ENCODE assay signal across 16 cellular contexts in the genomic region with DNA sequence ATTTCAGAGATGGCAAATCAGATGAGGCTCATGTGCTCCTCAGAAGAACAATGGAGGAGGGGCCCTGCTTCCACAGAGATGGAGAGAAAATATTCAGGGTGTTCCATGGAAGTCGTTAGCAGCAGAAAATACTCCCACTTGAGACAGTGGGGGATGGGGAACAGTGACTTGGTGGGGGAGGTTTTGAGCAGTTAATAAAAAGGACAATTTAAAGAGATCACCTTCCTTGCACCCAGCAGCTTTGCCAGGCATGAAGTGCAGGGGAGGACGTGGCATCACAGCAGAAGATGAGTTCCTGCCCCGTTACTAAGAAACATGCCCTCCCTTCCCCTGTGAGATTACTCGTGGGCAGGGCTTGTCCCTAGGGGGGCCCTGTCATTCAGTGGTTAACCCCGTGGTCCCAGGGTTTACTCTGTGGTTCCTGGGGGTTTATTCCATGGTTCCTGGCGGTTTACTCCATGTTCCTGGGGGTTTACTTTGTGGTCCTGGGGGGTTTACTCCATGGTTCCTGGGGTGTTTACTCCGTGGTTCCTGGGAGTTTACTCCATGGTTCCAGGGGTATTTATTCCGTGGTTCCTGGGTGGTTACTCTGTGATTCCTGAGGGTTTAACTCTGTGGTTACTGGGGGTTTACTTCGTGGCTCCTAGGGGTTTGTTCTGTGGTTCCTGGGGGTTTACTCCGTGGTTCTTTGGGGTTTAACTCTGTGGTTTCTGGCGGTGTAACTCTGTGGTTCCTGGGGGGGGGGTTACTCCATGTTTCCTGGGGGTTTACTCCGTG. TPM values are rescaled to one million over a fixed set of nuclear protein-coding genes. Genes with fewer than 3 reads are reported as not detected.
DNase-seq lines count a peak whose midpoint lies in the region; ATAC-seq and TF ChIP-seq lines count a peak whose summit lies in the region.
"Had no signal": no experiment of that assay in that cellular context is flagged by ENCODE, and none has a peak within 500 bp of the region (broad histone marks: within the 10 kb centered on the region; RNA-seq: fewer than 3 reads in every experiment).

No MANE protein-coding gene starts in this region.

- no peak overlapping the region for H3K4me3 Mint-ChIP-seq in activated naive CD8-positive, alpha-beta T cell treated with anti-CD3 and anti-CD28 coated beads for 36 hours
- H3K4me3 Mint-ChIP-seq in activated naive CD8-positive, alpha-beta T cell treated with anti-CD3 and anti-CD28 coated beads, Interleukin-2, amount 50 U/mL, for 24 hours, result no peak overlapping the region
- H3K4me3 Mint-ChIP-seq in T-helper 17 cell, result no peak overlapping the region
- H3K4me3 Mint-ChIP-seq in effector memory CD8-positive, alpha-beta T cell, result no peak overlapping the region
- H3K4me3 Mint-ChIP-seq in stimulated activated naive CD8-positive, alpha-beta T cell treated with anti-CD3 and anti-CD28 coated beads, Interleukin-15, amount 100 ng/mL, for 72 hours, result no peak overlapping the region
- no peak overlapping the region for H3K4me3 Mint-ChIP-seq in chondrocyte (ENCODE audit: unreplicated experiment)
- no peak overlapping the region for H3K4me3 Mint-ChIP-seq in stimulated activated memory B cell treated with anti-CD40 and anti-IgM and Interleukin-4, amounts not matched to agents 10 μg/mL and 1 μg/mL and 100 μg/mL, for 72 hours
- H3K4me3 Mint-ChIP-seq: CD4-positive, alpha-beta T cell had no signal

- no peaks in the 10 kb centered on the region for H3K9me3 ChIP-seq in T-helper 17 cell (ENCODE audit: control insufficient read depth, low read length, poor library complexity, severe bottlenecking)

- peak overlapping the region; percentile 34 for H3K27ac Mint-ChIP-seq in activated naive CD8-positive, alpha-beta T cell treated with anti-CD3 and anti-CD28 coated beads for 36 hours
- H3K27ac Mint-ChIP-seq in activated naive CD8-positive, alpha-beta T cell treated with anti-CD3 and anti-CD28 coated beads, Interleukin-2, amount 50 U/mL, for 24 hours, result no peak overlapping the region
- H3K27ac Mint-ChIP-seq in T-helper 17 cell (peak overlapping the region; percentile 6), chondrocyte (ENCODE audit: unreplicated experiment) (no peak overlapping the region)
- peak overlapping the region; percentile 76 to 79 for H3K27ac Mint-ChIP-seq in effector memory CD8-positive, alpha-beta T cell
- H3K27ac Mint-ChIP-seq in stimulated activated naive CD8-positive, alpha-beta T cell treated with anti-CD3 and anti-CD28 coated beads, Interleukin-15, amount 100 ng/mL, for 72 hours, result peak overlapping the region; percentile 21 to 54
- no peak overlapping the region for H3K27ac Mint-ChIP-seq in stimulated activated memory B cell treated with anti-CD40 and anti-IgM and Interleukin-4, amounts not matched to agents 10 μg/mL and 1 μg/mL and 100 μg/mL, for 72 hours
- H3K27ac Mint-ChIP-seq: CD4-positive, alpha-beta T cell had no signal

- no peak for DNase-seq in activated naive CD8-positive, alpha-beta T cell treated with anti-CD3 and anti-CD28 coated beads for 36 hours
- DNase-seq in activated naive CD8-positive, alpha-beta T cell treated with anti-CD3 and anti-CD28 coated beads, Interleukin-2, amount 50 U/mL, for 24 hours, result no peak
- DNase-seq in T-helper 17 cell (no peak), chondrocyte (ENCODE audit: low spot score) (no peak)
- no peak for DNase-seq in effector memory CD8-positive, alpha-beta T cell
- peak in 1 of 2 donors; percentile 42 for DNase-seq in stimulated activated naive CD8-positive, alpha-beta T cell treated with anti-CD3 and anti-CD28 coated beads, Interleukin-15, amount 100 ng/mL, for 72 hours
- DNase-seq: ACHN; C1 segment of cervical spinal cord; Calu3; CD4-positive, alpha-beta T cell; DMS 273 treated with DMSO at 0.1 percent for 48 hours; GM23248 had no signal

- H3K27me3 Mint-ChIP-seq in activated naive CD8-positive, alpha-beta T cell treated with anti-CD3 and anti-CD28 coated beads for 36 hours, result no peaks in the 10 kb centered on the region
- H3K27me3 Mint-ChIP-seq in activated naive CD8-positive, alpha-beta T cell treated with anti-CD3 and anti-CD28 coated beads, Interleukin-2, amount 50 U/mL, for 24 hours, result no peaks in the 10 kb centered on the region
- no peaks in the 10 kb centered on the region for H3K27me3 Mint-ChIP-seq in T-helper 17 cell
- no peaks in the 10 kb centered on the region for H3K27me3 Mint-ChIP-seq in effector memory CD8-positive, alpha-beta T cell
- H3K27me3 Mint-ChIP-seq in stimulated activated naive CD8-positive, alpha-beta T cell treated with anti-CD3 and anti-CD28 coated beads, Interleukin-15, amount 100 ng/mL, for 72 hours, result no peaks in the 10 kb centered on the region
- no peaks in the 10 kb centered on the region for H3K27me3 Mint-ChIP-seq in chondrocyte (ENCODE audit: low read depth)
- H3K27me3 Mint-ChIP-seq in stimulated activated memory B cell treated with anti-CD40 and anti-IgM and Interleukin-4, amounts not matched to agents 10 μg/mL and 1 μg/mL and 100 μg/mL, for 72 hours, result peaks cover 17% of the 10 kb centered on the region
- H3K27me3 Mint-ChIP-seq: CD4-positive, alpha-beta T cell had no signal

- peaks cover 2% of the 10 kb centered on the region for H3K4me1 Mint-ChIP-seq in activated naive CD8-positive, alpha-beta T cell treated with anti-CD3 and anti-CD28 coated beads for 36 hours
- H3K4me1 Mint-ChIP-seq in activated naive CD8-positive, alpha-beta T cell treated with anti-CD3 and anti-CD28 coated beads, Interleukin-2, amount 50 U/mL, for 24 hours, result no peaks in the 10 kb centered on the region
- peaks cover 2% of the 10 kb centered on the region for H3K4me1 Mint-ChIP-seq in T-helper 17 cell
- H3K4me1 Mint-ChIP-seq in effector memory CD8-positive, alpha-beta T cell (ENCODE audit: low read depth in 2 of 2), result peaks cover 5 to 9% of the 10 kb centered on the region in 2 donors
- peaks cover 11% of the 10 kb centered on the region for H3K4me1 Mint-ChIP-seq in stimulated activated naive CD8-positive, alpha-beta T cell treated with anti-CD3 and anti-CD28 coated beads, Interleukin-15, amount 100 ng/mL, for 72 hours
- H3K4me1 Mint-ChIP-seq in chondrocyte (ENCODE audit: low read depth), result peaks cover 1% of the 10 kb centered on the region
- no peaks in the 10 kb centered on the region for H3K4me1 Mint-ChIP-seq in stimulated activated memory B cell treated with anti-CD40 and anti-IgM and Interleukin-4, amounts not matched to agents 10 μg/mL and 1 μg/mL and 100 μg/mL, for 72 hours

- H3K36me3 Mint-ChIP-seq in activated naive CD8-positive, alpha-beta T cell treated with anti-CD3 and anti-CD28 coated beads for 36 hours, result no peaks in the 10 kb centered on the region
- H3K36me3 Mint-ChIP-seq in activated naive CD8-positive, alpha-beta T cell treated with anti-CD3 and anti-CD28 coated beads, Interleukin-2, amount 50 U/mL, for 24 hours (ENCODE audit: low read depth), result no peaks in the 10 kb centered on the region
- H3K36me3 Mint-ChIP-seq in T-helper 17 cell (ENCODE audit: low read depth), result no peaks in the 10 kb centered on the region
- peaks cover 6% of the 10 kb centered on the region for H3K36me3 Mint-ChIP-seq in effector memory CD8-positive, alpha-beta T cell (ENCODE audit: insufficient read depth)
- H3K36me3 Mint-ChIP-seq in chondrocyte (ENCODE audit: low read depth), result peaks cover 1% of the 10 kb centered on the region
- H3K36me3 Mint-ChIP-seq in stimulated activated memory B cell treated with anti-CD40 and anti-IgM and Interleukin-4, amounts not matched to agents 10 μg/mL and 1 μg/mL and 100 μg/mL, for 72 hours, result no peaks in the 10 kb centered on the region

- no peak for TF ChIP-seq CTCF in chondrocyte (IDR thresholded peaks at IDR 0.05)

- ATAC-seq in activated naive CD8-positive, alpha-beta T cell treated with anti-CD3 and anti-CD28 coated beads, Interleukin-2, amount 50 U/mL, for 24 hours, result no peak
- ATAC-seq in T-helper 17 cell (no peak), GM18873 (IDR thresholded peaks at IDR 0.05; ENCODE audit: low FRiP score, unreplicated experiment) (no peak)
- no peak for ATAC-seq in effector memory CD8-positive, alpha-beta T cell (replicated peaks)
- ATAC-seq in stimulated activated naive CD8-positive, alpha-beta T cell treated with anti-CD3 and anti-CD28 coated beads, Interleukin-15, amount 100 ng/mL, for 72 hours, result no peak
- no peak for ATAC-seq in stimulated activated memory B cell treated with anti-CD40 and anti-IgM and Interleukin-4, amounts not matched to agents 10 μg/mL and 1 μg/mL and 100 μg/mL, for 72 hours
- ATAC-seq: GM12878 had no signal

- H3K9me3 Mint-ChIP-seq in activated naive CD8-positive, alpha-beta T cell treated with anti-CD3 and anti-CD28 coated beads for 36 hours, result peaks cover 7% of the 10 kb centered on the region
- H3K9me3 Mint-ChIP-seq in activated naive CD8-positive, alpha-beta T cell treated with anti-CD3 and anti-CD28 coated beads, Interleukin-2, amount 50 U/mL, for 24 hours, result no peaks in the 10 kb centered on the region
- peaks cover 0 to 4% of the 10 kb centered on the region in 2 donors for H3K9me3 Mint-ChIP-seq in effector memory CD8-positive, alpha-beta T cell
- H3K9me3 Mint-ChIP-seq in stimulated activated naive CD8-positive, alpha-beta T cell treated with anti-CD3 and anti-CD28 coated beads, Interleukin-15, amount 100 ng/mL, for 72 hours, result peaks cover 4 to 22% of the 10 kb centered on the region in 2 donors
- peaks cover 5% of the 10 kb centered on the region for H3K9me3 Mint-ChIP-seq in chondrocyte (ENCODE audit: low read depth)
- H3K9me3 Mint-ChIP-seq in stimulated activated memory B cell treated with anti-CD40 and anti-IgM and Interleukin-4, amounts not matched to agents 10 μg/mL and 1 μg/mL and 100 μg/mL, for 72 hours, result peaks cover 10% of the 10 kb centered on the region
- H3K9me3 Mint-ChIP-seq: CD4-positive, alpha-beta T cell had no signal

RNA-seq across cellular contexts. Expression of gene TMEM255B, which starts 49.2 kb away (rescaled TPM):
- total RNA-seq in activated naive CD8-positive, alpha-beta T cell treated with anti-CD3 and anti-CD28 coated beads for 36 hours, result 1 to 10 TPM; 1.1 to 1.2 TPM
- 1 to 10 TPM in 1 of 2 donors, under 1 TPM in 1; 0.86 to 1.4 TPM for total RNA-seq in T-helper 17 cell
- total RNA-seq in chondrocyte, result 2.6 to 7.1 TPM (median 5.2 TPM) in 3 replicates
- total RNA-seq: Calu3, G401, GM23248 had no signal

RNA-seq across cellular contexts. Expression of gene GAS6, which starts 55.6 kb away (rescaled TPM):
- under 1 TPM; 0.16 to 0.27 TPM for total RNA-seq in activated naive CD8-positive, alpha-beta T cell treated with anti-CD3 and anti-CD28 coated beads for 36 hours
- total RNA-seq in T-helper 17 cell, result 1 to 10 TPM; 2.2 to 3.8 TPM
- 83.7 to 113 TPM (median 111 TPM) in 3 replicates for total RNA-seq in chondrocyte

Comparison
In these comparisons a context has a peak if more than half of its experiments do, and no peak if none do; other contexts are left out.
1. H3K27ac Mint-ChIP-seq: peak in activated naive CD8-positive, alpha-beta T cell treated with anti-CD3 and anti-CD28 coated beads for 36 hours (single experiment), T-helper 17 cell (single experiment), effector memory CD8-positive, alpha-beta T cell (2 of 2) and stimulated activated naive CD8-positive, alpha-beta T cell treated with anti-CD3 and anti-CD28 coated beads, Interleukin-15, amount 100 ng/mL, for 72 hours (2 of 2); none in activated naive CD8-positive, alpha-beta T cell treated with anti-CD3 and anti-CD28 coated beads, Interleukin-2, amount 50 U/mL, for 24 hours (single experiment), chondrocyte (single experiment) and stimulated activated memory B cell treated with anti-CD40 and anti-IgM and Interleukin-4, amounts not matched to agents 10 μg/mL and 1 μg/mL and 100 μg/mL, for 72 hours (single experiment).
2. RNA of gene GAS6, which starts 55.6 kb away (total RNA-seq): 83.7 to 113 TPM in chondrocyte; 2.2 to 3.8 TPM in T-helper 17 cell and 0.16 to 0.27 TPM in activated naive CD8-positive, alpha-beta T cell treated with anti-CD3 and anti-CD28 coated beads for 36 hours; every median in the first group is over 10 times any median in the second.